28 cellular contexts compared by ENCODE assay signal in the genomic region with DNA sequence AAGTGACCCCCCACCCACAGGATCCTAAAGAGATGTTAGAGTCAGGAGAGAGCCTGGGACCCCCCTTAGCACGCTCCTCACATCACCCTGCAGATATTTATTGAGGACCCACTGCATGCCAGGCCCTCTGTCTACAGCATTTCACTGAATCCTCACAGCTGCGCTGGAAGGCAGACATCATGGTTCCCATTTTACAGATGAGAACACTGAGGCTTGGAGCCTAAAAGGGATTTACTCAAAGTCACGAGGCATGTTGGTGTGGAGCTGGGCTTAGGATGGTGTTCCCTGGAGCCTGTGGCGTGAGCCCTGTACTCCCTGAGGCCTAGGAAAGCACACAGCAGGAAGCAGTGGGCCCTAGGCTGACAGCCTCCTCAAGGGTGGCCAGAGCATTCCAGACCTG. TPM values are rescaled to one million over a fixed set of nuclear protein-coding genes. Genes with fewer than 3 reads are reported as not detected.
DNase-seq lines count a peak whose midpoint lies in the region; ATAC-seq, FAIRE-seq and TF ChIP-seq lines count a peak whose summit lies in the region.
"Had no signal": no experiment of that assay in that cellular context is flagged by ENCODE, and none has a peak within 500 bp of the region (broad histone marks: within the 10 kb centered on the region; RNA-seq: fewer than 3 reads in every experiment).

No MANE protein-coding gene starts in this region.

- no peaks in the 10 kb centered on the region for H3K4me1 Mint-ChIP-seq in stimulated activated memory B cell treated with anti-CD40 and anti-IgM and Interleukin-4, amounts not matched to agents 10 μg/mL and 1 μg/mL and 100 μg/mL, for 72 hours
- H3K4me1 Mint-ChIP-seq: CD4-positive, alpha-beta memory T cell; CD4-positive, CD25-positive, alpha-beta regulatory T cell; CD8-positive, alpha-beta memory T cell had no signal

- CTCF ChIA-PET in K562 (lab: Yijun Ruan, JAX; ENCODE audit: low intra/inter-chr PET ratio) = no interaction called here

- H3K36me3 ChIP-seq in K562 (ENCODE audit: control insufficient read depth, insufficient read depth, low read length) (no peaks in the 10 kb centered on the region), bronchial epithelial cell (ENCODE audit: control insufficient read depth, insufficient read depth, low read length) (no peaks in the 10 kb centered on the region), kidney (ENCODE audit: control insufficient read depth in 1 of 2, insufficient read depth in 2 of 2, low read length in 2 of 2) (no peaks in the 10 kb centered on the region), uterus (no peaks in the 10 kb centered on the region)
- H3K36me3 ChIP-seq: BE2C, BLaER1 had no signal

- H3K9me3 ChIP-seq in K562 (replicated peaks; ENCODE audit: control insufficient read depth, insufficient read depth, low read depth, low read length) (0 out of 2 replicates have a peak, but pooled peaks cover 3% of the 10 kb centered on the region), kidney (ENCODE audit: control insufficient read depth in 1 of 2, low read length in 2 of 2) (peaks cover 0 to 4% of the 10 kb centered on the region in 2 donors), uterus (no peaks in the 10 kb centered on the region)
- H3K9me3 ChIP-seq: BE2C, BLaER1, Caco-2 had no signal

- FAIRE-seq in K562 (lab: Jason Lieb, UNC) (no peak), bronchial epithelial cell (lab: Jason Lieb, UNC) (peak; percentile 81), kidney (lab: Jason Lieb, UNC) (no peak)
- FAIRE-seq: A204.1, D721Med, G401.6, GM12878, GM12892, GM18507 had no signal

- no peaks in the 10 kb centered on the region for H4K20me1 ChIP-seq in K562 (replicated peaks; ENCODE audit: control insufficient read depth, insufficient read depth, low read length)
- H4K20me1 ChIP-seq: BLaER1 had no signal

- TF ChIP-seq EP300 in K562 (IDR thresholded peaks at IDR 0.05; ENCODE audit: low read length) = no peak

- TF ChIP-seq RAD21 in K562 (CRISPR knock-in tag; conservative IDR thresholded peaks at IDR 0.05 in 1 of 2, IDR thresholded peaks at IDR 0.05 in 1 of 2) = no peak

- no peak overlapping the region for H3K4me3 ChIP-seq in K562
- H3K4me3 ChIP-seq in bronchial epithelial cell (ENCODE audit: low read depth, low read length) = no peak overlapping the region
- no peak overlapping the region for H3K4me3 ChIP-seq in kidney (ENCODE audit: low read length in 2 of 2)
- no peak overlapping the region for H3K4me3 ChIP-seq in uterus
- H3K4me3 ChIP-seq: BLaER1, GM12878 had no signal

- no TSS peak for BruUV-seq in K562 (replicated peaks; lab: Mats Ljungman, UMichigan)

- H3K79me2 ChIP-seq in K562 (ENCODE audit: control insufficient read depth, insufficient read depth, low read length) = no peaks in the 10 kb centered on the region

- peaks cover 12% of the 10 kb centered on the region for H3K27me3 Mint-ChIP-seq in stimulated activated memory B cell treated with anti-CD40 and anti-IgM and Interleukin-4, amounts not matched to agents 10 μg/mL and 1 μg/mL and 100 μg/mL, for 72 hours

- H3K27me3 ChIP-seq in K562 (ENCODE audit: control insufficient read depth in 2 of 2, insufficient read depth in 2 of 2, low read length in 2 of 2) = no peaks in the 10 kb centered on the region
- H3K27me3 ChIP-seq in bronchial epithelial cell (ENCODE audit: control insufficient read depth, insufficient read depth, low read length) = no peaks in the 10 kb centered on the region
- H3K27me3 ChIP-seq in uterus = no peaks in the 10 kb centered on the region
- H3K27me3 ChIP-seq: BE2C, BLaER1 had no signal

- no peak for TF ChIP-seq POLR2A in K562 (conservative IDR thresholded peaks at IDR 0.05)
- no peak for TF ChIP-seq POLR2A in uterus (IDR thresholded peaks at IDR 0.05)

- POLR2A ChIA-PET in K562 (lab: Yijun Ruan, JAX) = no interaction called here

- intact Hi-C loops in K562 (cut with micrococcal nuclease) (no loop called here), kidney (cut with DNase I) (no loop called here), uterus (cut with DNase I; ENCODE audit: low total_unique reads) (no loop called here)

- in situ Hi-C loops in K562 (cut with MboI) = no loop called here

- no peaks in the 10 kb centered on the region for H3K36me3 Mint-ChIP-seq in stimulated activated memory B cell treated with anti-CD40 and anti-IgM and Interleukin-4, amounts not matched to agents 10 μg/mL and 1 μg/mL and 100 μg/mL, for 72 hours
- H3K36me3 Mint-ChIP-seq: CD14-positive monocyte; CD4-positive, alpha-beta memory T cell; CD4-positive, CD25-positive, alpha-beta regulatory T cell; CD8-positive, alpha-beta memory T cell had no signal

- ATAC-seq in K562 = no peak
- no peak for ATAC-seq in stimulated activated memory B cell treated with anti-CD40 and anti-IgM and Interleukin-4, amounts not matched to agents 10 μg/mL and 1 μg/mL and 100 μg/mL, for 72 hours
- ATAC-seq: GM12878 had no signal

- H3K4me1 ChIP-seq in K562 (replicated peaks in 1 of 2; ENCODE audit: control insufficient read depth in 2 of 2, insufficient read depth in 2 of 2, low read length in 2 of 2) = peaks cover 3 to 20% of the 10 kb centered on the region in 2 experiments; a peak in 4 of 5 replicates
- no peaks in the 10 kb centered on the region for H3K4me1 ChIP-seq in kidney (ENCODE audit: control insufficient read depth in 1 of 2, insufficient read depth in 1 of 2, low read depth in 1 of 2, low read length in 2 of 2)
- H3K4me1 ChIP-seq in uterus = no peaks in the 10 kb centered on the region
- H3K4me1 ChIP-seq: BE2C, BLaER1, Caco-2 had no signal

- no peak for DNase-seq in K562 (ENCODE audit: extremely low read depth in 1 of 4, low spot score in 3 of 4)
- DNase-seq in bronchial epithelial cell (ENCODE audit: low read depth) = no peak
- peak; percentile 18 for DNase-seq in kidney
- DNase-seq in uterus = no peak
- DNase-seq in COLO829 (ENCODE audit: low spot score) = no peak
- DNase-seq in activated CD4-positive, alpha-beta T cell treated with anti-CD3 and anti-CD28 coated beads for 1 hour = no peak
- no peak for DNase-seq in activated T-cell treated with anti-CD3 and anti-CD28 coated beads, Interleukin-2, amount 50 U/mL, for 1 hour
- DNase-seq: 8988T; ACHN; BE2C; C1 segment of cervical spinal cord; Caco-2; Calu3; CD4-positive, alpha-beta memory T cell; CD4-positive, CD25-positive, alpha-beta regulatory T cell; CD8-positive, alpha-beta memory T cell; DMS79 treated with DMSO at 0.1 percent for 48 hours; GF-D8 had no signal

- TF ChIP-seq CTCF in K562 (IDR thresholded peaks at IDR 0.05 in 2 of 3, conservative IDR thresholded peaks at IDR 0.05 in 1 of 3; ENCODE audit: insufficient read depth in 2 of 3, low read depth in 1 of 3, low read length in 3 of 3) = no peak
- TF ChIP-seq CTCF in bronchial epithelial cell (IDR thresholded peaks at IDR 0.05; ENCODE audit: insufficient read depth, low read length, severe bottlenecking) = no peak
- no peak for TF ChIP-seq CTCF in kidney (IDR thresholded peaks at IDR 0.05; ENCODE audit: borderline replicate concordance, extremely low read depth, insufficient read depth)
- TF ChIP-seq CTCF in uterus (IDR thresholded peaks at IDR 0.05) = no peak

- H3K4me2 ChIP-seq in K562 (ENCODE audit: insufficient read depth, low read length) = no peak overlapping the region
- H3K4me2 ChIP-seq: BLaER1 had no signal

- no peak overlapping the region for H2AFZ ChIP-seq in K562 (ENCODE audit: low read depth, low read length)

- no peak overlapping the region for H3K27ac Mint-ChIP-seq in stimulated activated memory B cell treated with anti-CD40 and anti-IgM and Interleukin-4, amounts not matched to agents 10 μg/mL and 1 μg/mL and 100 μg/mL, for 72 hours
- H3K27ac Mint-ChIP-seq: CD14-positive monocyte; CD4-positive, alpha-beta memory T cell; CD8-positive, alpha-beta memory T cell had no signal

- 39% methylated on average over 4 of the region's 4 CpGs for WGBS in K562 (ENCODE audit: insufficient coverage, low coverage, missing lambda C conversion rate)

- H3K9me3 Mint-ChIP-seq in stimulated activated memory B cell treated with anti-CD40 and anti-IgM and Interleukin-4, amounts not matched to agents 10 μg/mL and 1 μg/mL and 100 μg/mL, for 72 hours = peaks cover 3% of the 10 kb centered on the region

- H3K27ac ChIP-seq in K562 (ENCODE audit: extremely low read depth, low read depth, low read length) (no peak overlapping the region), kidney (ENCODE audit: low read depth in 2 of 2, low read length in 2 of 2) (no peak overlapping the region), uterus (peak overlapping the region; percentile 7 to 43)
- H3K27ac ChIP-seq: BLaER1 had no signal

- no peak overlapping the region for H3K4me3 Mint-ChIP-seq in stimulated activated memory B cell treated with anti-CD40 and anti-IgM and Interleukin-4, amounts not matched to agents 10 μg/mL and 1 μg/mL and 100 μg/mL, for 72 hours
- H3K4me3 Mint-ChIP-seq: CD14-positive monocyte; CD4-positive, alpha-beta memory T cell; CD4-positive, CD25-positive, alpha-beta regulatory T cell; CD8-positive, alpha-beta memory T cell had no signal

- no peaks in the 10 kb centered on the region for H3K9me1 ChIP-seq in K562 (ENCODE audit: control insufficient read depth, insufficient read depth, low read length)

- H3K9ac ChIP-seq in K562 (ENCODE audit: insufficient read depth in 1 of 2, low read depth in 2 of 2, low read length in 2 of 2) (0 out of 4 replicates have a peak overlapping the region, but pooled peaks of 1 of the 2 experiments have one; percentile 36), kidney (ENCODE audit: low read length in 2 of 2) (no peak overlapping the region)
- H3K9ac ChIP-seq: BLaER1 had no signal

RNA-seq across cellular contexts. Expression of a gene that starts 39.2 kb away (rescaled TPM):
- total RNA-seq in K562 (2011; cell fraction: chromatin; rRNA removed; ENCODE audit: low replicate concordance) = 0.21 and 0.65 TPM in 2 replicates
- 0.79 and 1.3 TPM in 2 replicates for total RNA-seq in K562 (2011; cell fraction: nucleolus; rRNA removed)
- total RNA-seq in K562 (2011; cell fraction: nucleoplasm; rRNA removed) = 0.76 and 0.81 TPM in 2 replicates
- total RNA-seq in K562 (2014; rRNA removed) (0.16 and 0.50 TPM in 2 replicates), K562 (2014; rRNA removed; fragmentation: Illumina TruSeq; extraction: Trizol) (0.16 TPM in 1 of 2 replicates, not detected in the other), K562 (2015; rRNA removed; fragmentation: Illumina TruSeq; extraction: Trizol) (not detected in 2 replicates), K562 (2021) (0.20 and 0.31 TPM in 2 replicates), bronchial epithelial cell (0.26 TPM in 1 of 2 replicates, not detected in the other), kidney (136 TPM), uterus (100 to 1,000 TPM in 1 of 4 donors, 10 to 100 TPM in 2, 1 to 10 TPM in 1; 10.0 to 121 (median 17.5) TPM)
- polyA plus RNA-seq in K562 (2011; rRNA removed) (0.10 and 0.47 TPM in 2 replicates), K562 (2014; fragmentation: Illumina TruSeq; extraction: Trizol) (0.18 and 0.44 TPM in 2 replicates), K562 (2014; fragmentation: Nextera tagmentation; extraction: Ambion mirVana) (not detected), K562 (2014; rRNA removed) (0.08 TPM in 1 of 2 replicates, not detected in the other), kidney (ENCODE audit: insufficient read depth, low read depth, low replicate concordance) (105 TPM)
- 0.44 and 0.48 TPM in 2 replicates for polyA plus RNA-seq in K562 (2011; cell fraction: cytosol; rRNA removed)
- polyA plus RNA-seq in K562 (2011; cell fraction: nucleus; rRNA removed) = 0.41 and 0.63 TPM in 2 replicates
- polyA plus RNA-seq in K562 (2012) = 0.12 and 0.65 TPM in 2 replicates
- 0.53 and 0.57 TPM in 2 replicates for polyA minus RNA-seq in K562 (2011; rRNA and poly(A)+ RNA removed)
- polyA minus RNA-seq in K562 (2011; cell fraction: cytosol; rRNA and poly(A)+ RNA removed) = 0.55 and 0.67 TPM in 2 replicates
- polyA minus RNA-seq in K562 (2011; cell fraction: nucleus; rRNA and poly(A)+ RNA removed) = 0.13 and 0.56 TPM in 2 replicates
- total RNA-seq: A673, Calu3 had no signal
- polyA plus RNA-seq: CD14-positive monocyte had no signal

Comparison
In these comparisons a context has a peak if more than half of its experiments do, and no peak if none do; other contexts are left out.
1. H3K27ac ChIP-seq: peak in uterus (2 of 2); none in K562 (single experiment) and kidney (0 of 2).